Comparison of ENCODE assay signal across 8 cellular contexts in genomic region chr15:64775551-64776401, GRCh38. TPM values are rescaled to one million over a fixed set of nuclear protein-coding genes. Genes with fewer than 3 reads are reported as not detected.
DNase-seq lines count a peak whose midpoint lies in the region; ATAC-seq and TF ChIP-seq lines count a peak whose summit lies in the region.

RBPMS2 (minus strand) TSS chr15:64775589; CDS start chr15:64775319, 270 bp downstream.

- peak; percentile 71 for ATAC-seq in HG02759 (IDR thresholded peaks at IDR 0.05; ENCODE audit: unreplicated experiment)
- ATAC-seq in left lobe of liver = peak; percentile 67
- ATAC-seq in GM21529 (IDR thresholded peaks at IDR 0.05; ENCODE audit: unreplicated experiment) = no peak
- no peak for ATAC-seq in HG03039 (IDR thresholded peaks at IDR 0.05; ENCODE audit: unreplicated experiment)

- DNase-seq in AG04449 (ENCODE audit: low read depth, low spot score) (no peak), astrocyte of the cerebellum (ENCODE audit: low read depth) (no peak), left lobe of liver (ENCODE audit: low spot score) (peak; percentile 57), testis (peak; percentile 33), NCI-H524 treated with DMSO at 0.1 percent for 48 hours (lab: John Stamatoyannopoulos, UW) (no peak)

- POLR2A ChIA-PET in AG04449 (lab: Yijun Ruan, JAX) = no interaction called here

- no peaks in the 10 kb centered on the region for H3K36me3 ChIP-seq in testis (ENCODE audit: low read depth, missing control alignments)

- no peak for TF ChIP-seq POLR2A in testis (IDR thresholded peaks at IDR 0.05)

- H3K27me3 ChIP-seq in testis = no peaks in the 10 kb centered on the region

- TF ChIP-seq CTCF in AG04449 (IDR thresholded peaks at IDR 0.05; ENCODE audit: insufficient read depth, low read length, missing control alignments) (no peak), astrocyte of the cerebellum (IDR thresholded peaks at IDR 0.05; ENCODE audit: low read depth, low read length, missing control alignments) (no peak), testis (IDR thresholded peaks at IDR 0.05) (no peak)

- peak within 1 kb of the TSS; percentile 24 to 84 for H3K27ac ChIP-seq in testis

- in situ Hi-C loops in astrocyte of the cerebellum (cut with HindIII; ENCODE audit: low sequenced_read_pairs) = no loop called here

- 1 to 2% methylated on average over 20 to 53 of the region's 90 CpGs for WGBS in testis, 2 donors

- H3K4me1 ChIP-seq in testis = no peaks in the 10 kb centered on the region

- intact Hi-C loops in testis (cut with DNase I; ENCODE audit: low total_unique reads) = no loop called here

- H3K9me3 ChIP-seq in testis = no peaks in the 10 kb centered on the region

- peak within 1 kb of the TSS; percentile 46 for H3K4me3 ChIP-seq in AG04449 (ENCODE audit: low read depth, low read length)
- peak within 1 kb of the TSS; percentile 50 for H3K4me3 ChIP-seq in astrocyte of the cerebellum (ENCODE audit: low read depth, low read length)
- peak within 1 kb of the TSS; percentile 56 to 60 for H3K4me3 ChIP-seq in testis

- CTCF ChIA-PET in AG04449 (lab: Yijun Ruan, JAX) = no interaction called here

RNA-seq across cellular contexts. Expression of gene RBPMS2, which starts in this region (rescaled TPM):
- 7.5 TPM for total RNA-seq in left lobe of liver
- 1 to 10 TPM; 5.0 to 5.8 TPM for total RNA-seq in testis
- 9.7 TPM for polyA plus RNA-seq in testis (ENCODE audit: insufficient read depth, low read depth, low replicate concordance)

Comparison
In these comparisons a context has a peak if more than half of its experiments do, and no peak if none do; other contexts are left out.
1. DNase-seq: peak in left lobe of liver (single experiment) and testis (single experiment); none in AG04449 (single experiment), astrocyte of the cerebellum (single experiment) and NCI-H524 treated with DMSO at 0.1 percent for 48 hours (single experiment).
2. ATAC-seq: peak in HG02759 (single experiment) and left lobe of liver (single experiment); none in GM21529 (single experiment) and HG03039 (single experiment).
3. Peak in every context shown above with its lines, with median percentiles within 50 percentile points of each other: H3K4me3 ChIP-seq.